Comparison of ENCODE assay signal across 2 cellular contexts in the genomic region with DNA sequence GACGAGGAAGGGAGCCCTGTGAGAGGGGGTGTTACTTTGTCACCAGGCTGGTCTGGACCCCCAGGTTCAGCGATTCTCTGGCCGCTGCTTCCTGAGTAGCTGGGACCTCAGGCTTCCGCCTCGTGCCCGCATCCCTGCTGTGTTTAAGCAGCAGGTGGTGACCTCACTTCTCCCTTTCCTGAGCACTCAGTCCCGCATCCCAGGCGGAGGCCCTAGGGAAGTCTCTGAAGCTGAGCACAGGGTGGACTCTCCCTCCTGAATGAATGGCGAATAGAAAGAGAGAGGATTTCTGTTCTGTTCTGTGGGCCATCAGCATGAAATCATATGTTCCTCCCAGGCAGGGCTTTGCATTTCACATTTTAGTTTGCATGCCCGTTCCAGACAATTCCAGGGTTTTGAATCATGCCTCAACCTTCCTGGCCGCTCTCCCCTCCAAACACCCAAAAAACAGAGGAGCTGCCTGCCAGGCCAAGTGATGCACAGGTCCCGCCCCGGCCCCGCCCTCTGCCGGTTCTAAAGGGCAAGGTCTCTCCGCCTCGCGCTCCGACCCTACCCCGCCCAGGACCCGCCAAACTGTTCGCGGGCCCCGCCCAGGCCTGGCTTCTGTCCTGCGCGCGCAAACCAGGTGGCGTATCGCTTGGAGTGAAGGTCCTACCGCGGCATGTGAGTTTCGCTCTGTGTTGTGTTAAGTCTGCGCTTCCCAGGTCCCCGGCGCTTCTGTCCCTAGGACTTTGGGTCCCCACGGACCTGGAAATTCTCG.
TF ChIP-seq lines count a peak whose summit lies in the region.

No MANE protein-coding gene starts in this region.

TF ChIP-seq in SK-N-SH, 30 proteins besides CTCF, POLR2A, EP300 and RAD21 (continued from another document):
- no peak for TF ChIP-seq SIN3A (IDR thresholded peaks at IDR 0.05; ENCODE audit: borderline replicate concordance, low read depth, low read length)
- TF ChIP-seq FOXJ3 (CRISPR knock-in tag; IDR thresholded peaks at IDR 0.05), result no peak
- TF ChIP-seq GATA2 (CRISPR knock-in tag; IDR thresholded peaks at IDR 0.05), result no peak
- TF ChIP-seq, protein P1, sequence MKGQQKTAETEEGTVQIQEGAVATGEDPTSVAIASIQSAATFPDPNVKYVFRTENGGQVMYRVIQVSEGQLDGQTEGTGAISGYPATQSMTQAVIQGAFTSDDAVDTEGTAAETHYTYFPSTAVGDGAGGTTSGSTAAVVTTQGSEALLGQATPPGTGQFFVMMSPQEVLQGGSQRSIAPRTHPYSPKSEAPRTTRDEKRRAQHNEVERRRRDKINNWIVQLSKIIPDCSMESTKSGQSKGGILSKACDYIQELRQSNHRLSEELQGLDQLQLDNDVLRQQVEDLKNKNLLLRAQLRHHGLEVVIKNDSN (IDR thresholded peaks at IDR 0.05; ENCODE audit: borderline replicate concordance, low read depth), result no peak
- TF ChIP-seq FOXM1 (IDR thresholded peaks at IDR 0.05; ENCODE audit: low read depth), result no peak
- TF ChIP-seq, protein P2, sequence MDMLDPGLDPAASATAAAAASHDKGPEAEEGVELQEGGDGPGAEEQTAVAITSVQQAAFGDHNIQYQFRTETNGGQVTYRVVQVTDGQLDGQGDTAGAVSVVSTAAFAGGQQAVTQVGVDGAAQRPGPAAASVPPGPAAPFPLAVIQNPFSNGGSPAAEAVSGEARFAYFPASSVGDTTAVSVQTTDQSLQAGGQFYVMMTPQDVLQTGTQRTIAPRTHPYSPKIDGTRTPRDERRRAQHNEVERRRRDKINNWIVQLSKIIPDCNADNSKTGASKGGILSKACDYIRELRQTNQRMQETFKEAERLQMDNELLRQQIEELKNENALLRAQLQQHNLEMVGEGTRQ (IDR thresholded peaks at IDR 0.05; ENCODE audit: borderline replicate concordance, low read depth, low read length), result no peak

TF ChIP-seq in SK-N-SH treated with all-trans-retinoic acid at 6 μM for 48 hours, 23 proteins besides CTCF, POLR2A, EP300 and RAD21 (continued from another document):
- TF ChIP-seq PPARA (CRISPR knock-in tag; IDR thresholded peaks at IDR 0.05; ENCODE audit: borderline replicate concordance) (no peak), RARB (CRISPR knock-in tag; IDR thresholded peaks at IDR 0.05) (no peak), TCF4 (CRISPR knock-in tag; IDR thresholded peaks at IDR 0.05; ENCODE audit: borderline replicate concordance) (no peak), CSDC2 (CRISPR knock-in tag; IDR thresholded peaks at IDR 0.05) (no peak), ZNF70 (CRISPR knock-in tag; IDR thresholded peaks at IDR 0.05) (no peak), BACH2 (CRISPR knock-in tag; IDR thresholded peaks at IDR 0.05; ENCODE audit: borderline replicate concordance) (no peak), ZNF565 (CRISPR knock-in tag; conservative IDR thresholded peaks at IDR 0.05; ENCODE audit: low read depth) (no peak), ZNF8 (CRISPR knock-in tag; IDR thresholded peaks at IDR 0.05) (no peak), ZFP3 (CRISPR knock-in tag; IDR thresholded peaks at IDR 0.05) (no peak), ISL1 (CRISPR knock-in tag; IDR thresholded peaks at IDR 0.05) (no peak)
- TF ChIP-seq, protein P3, sequence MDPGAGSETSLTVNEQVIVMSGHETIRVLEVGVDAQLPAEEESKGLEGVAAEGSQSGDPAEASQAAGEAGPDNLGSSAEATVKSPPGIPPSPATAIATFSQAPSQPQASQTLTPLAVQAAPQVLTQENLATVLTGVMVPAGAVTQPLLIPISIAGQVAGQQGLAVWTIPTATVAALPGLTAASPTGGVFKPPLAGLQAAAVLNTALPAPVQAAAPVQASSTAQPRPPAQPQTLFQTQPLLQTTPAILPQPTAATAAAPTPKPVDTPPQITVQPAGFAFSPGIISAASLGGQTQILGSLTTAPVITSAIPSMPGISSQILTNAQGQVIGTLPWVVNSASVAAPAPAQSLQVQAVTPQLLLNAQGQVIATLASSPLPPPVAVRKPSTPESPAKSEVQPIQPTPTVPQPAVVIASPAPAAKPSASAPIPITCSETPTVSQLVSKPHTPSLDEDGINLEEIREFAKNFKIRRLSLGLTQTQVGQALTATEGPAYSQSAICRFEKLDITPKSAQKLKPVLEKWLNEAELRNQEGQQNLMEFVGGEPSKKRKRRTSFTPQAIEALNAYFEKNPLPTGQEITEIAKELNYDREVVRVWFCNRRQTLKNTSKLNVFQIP (CRISPR knock-in tag; IDR thresholded peaks at IDR 0.05; ENCODE audit: borderline replicate concordance, low read depth), result no peak
- TF ChIP-seq, protein P4, sequence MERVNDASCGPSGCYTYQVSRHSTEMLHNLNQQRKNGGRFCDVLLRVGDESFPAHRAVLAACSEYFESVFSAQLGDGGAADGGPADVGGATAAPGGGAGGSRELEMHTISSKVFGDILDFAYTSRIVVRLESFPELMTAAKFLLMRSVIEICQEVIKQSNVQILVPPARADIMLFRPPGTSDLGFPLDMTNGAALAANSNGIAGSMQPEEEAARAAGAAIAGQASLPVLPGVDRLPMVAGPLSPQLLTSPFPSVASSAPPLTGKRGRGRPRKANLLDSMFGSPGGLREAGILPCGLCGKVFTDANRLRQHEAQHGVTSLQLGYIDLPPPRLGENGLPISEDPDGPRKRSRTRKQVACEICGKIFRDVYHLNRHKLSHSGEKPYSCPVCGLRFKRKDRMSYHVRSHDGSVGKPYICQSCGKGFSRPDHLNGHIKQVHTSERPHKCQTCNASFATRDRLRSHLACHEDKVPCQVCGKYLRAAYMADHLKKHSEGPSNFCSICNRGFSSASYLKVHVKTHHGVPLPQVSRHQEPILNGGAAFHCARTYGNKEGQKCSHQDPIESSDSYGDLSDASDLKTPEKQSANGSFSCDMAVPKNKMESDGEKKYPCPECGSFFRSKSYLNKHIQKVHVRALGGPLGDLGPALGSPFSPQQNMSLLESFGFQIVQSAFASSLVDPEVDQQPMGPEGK (CRISPR knock-in tag; IDR thresholded peaks at IDR 0.05; ENCODE audit: borderline replicate concordance), result no peak
- TF ChIP-seq, protein P5, sequence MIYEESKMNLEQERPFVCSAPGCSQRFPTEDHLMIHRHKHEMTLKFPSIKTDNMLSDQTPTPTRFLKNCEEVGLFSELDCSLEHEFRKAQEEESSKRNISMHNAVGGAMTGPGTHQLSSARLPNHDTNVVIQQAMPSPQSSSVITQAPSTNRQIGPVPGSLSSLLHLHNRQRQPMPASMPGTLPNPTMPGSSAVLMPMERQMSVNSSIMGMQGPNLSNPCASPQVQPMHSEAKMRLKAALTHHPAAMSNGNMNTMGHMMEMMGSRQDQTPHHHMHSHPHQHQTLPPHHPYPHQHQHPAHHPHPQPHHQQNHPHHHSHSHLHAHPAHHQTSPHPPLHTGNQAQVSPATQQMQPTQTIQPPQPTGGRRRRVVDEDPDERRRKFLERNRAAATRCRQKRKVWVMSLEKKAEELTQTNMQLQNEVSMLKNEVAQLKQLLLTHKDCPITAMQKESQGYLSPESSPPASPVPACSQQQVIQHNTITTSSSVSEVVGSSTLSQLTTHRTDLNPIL (CRISPR knock-in tag; IDR thresholded peaks at IDR 0.05; ENCODE audit: low read depth), result no peak
